ENCODE assay signal across 13 cellular contexts in genomic region chr7:81725496-81726117, GRCh38. TPM values are rescaled to one million over a fixed set of nuclear protein-coding genes. Genes with fewer than 3 reads are reported as not detected.
A peak's percentile ranks its signal among the peaks of the same experiment; 100 is the strongest.
DNase-seq lines count a peak whose midpoint lies in the region; TF ChIP-seq lines count a peak whose summit lies in the region.
"Had no signal": no experiment of that assay in that cellular context is flagged by ENCODE, and none has a peak within 500 bp of the region (broad histone marks: within the 10 kb centered on the region; RNA-seq: fewer than 3 reads in every experiment).

No MANE protein-coding gene starts in this region.

- CTCF ChIA-PET in activated CD4-positive, alpha-beta T cell treated with anti-CD3 and anti-CD28 coated beads, Interleukin-2, amount 10 ng/mL, durations not matched to agents 7 days and 5 days (lab: Charles Lee) = no interaction called here

- H3K36me3 ChIP-seq in SJSA1 = no peaks in the 10 kb centered on the region
- no peaks in the 10 kb centered on the region for H3K36me3 ChIP-seq in H7 (replicated peaks; ENCODE audit: control insufficient read depth, insufficient read depth, low read length)
- H3K36me3 ChIP-seq: ascending aorta, neural progenitor cell had no signal

- POLR2A ChIA-PET in activated CD4-positive, alpha-beta T cell treated with anti-CD3 and anti-CD28 coated beads, Interleukin-2, amount 10 ng/mL, durations not matched to agents 7 days and 5 days (lab: Charles Lee) = no interaction called here

- peak; percentile 55 for DNase-seq in GM04503 (ENCODE audit: low read depth)
- DNase-seq in SJSA1 (ENCODE audit: low read depth in 1 of 2, low spot score in 2 of 2) = peak; percentile 88 to 93
- DNase-seq in fibroblast of the aortic adventitia (ENCODE audit: low read depth) = peak; percentile 94
- peak; percentile 18 for DNase-seq in smooth muscle cell of the brain vasculature (ENCODE audit: low read depth, low spot score)
- no peak for DNase-seq in activated CD4-positive, alpha-beta T cell treated with anti-CD3 and anti-CD28 coated beads, Interleukin-2, amount 10 ng/mL, durations not matched to agents 7 days and 5 days
- no peak for DNase-seq in SW480 (ENCODE audit: low spot score)
- DNase-seq in H7 = no peak
- DNase-seq: DMS79, T-helper 9 cell had no signal

- no peaks in the 10 kb centered on the region for H3K27me3 Mint-ChIP-seq in activated CD4-positive, alpha-beta T cell treated with anti-CD3 and anti-CD28 coated beads, Interleukin-2, amount 10 ng/mL, durations not matched to agents 7 days and 5 days
- H3K27me3 Mint-ChIP-seq: stimulated activated memory B cell treated with anti-CD40 and anti-IgM and Interleukin-4, amounts not matched to agents 10 μg/mL and 1 μg/mL and 100 μg/mL, for 72 hours had no signal

- H3K9me3 Mint-ChIP-seq in activated CD4-positive, alpha-beta T cell treated with anti-CD3 and anti-CD28 coated beads, Interleukin-2, amount 10 ng/mL, durations not matched to agents 7 days and 5 days = no peaks in the 10 kb centered on the region
- H3K9me3 Mint-ChIP-seq: neural progenitor cell; stimulated activated memory B cell treated with anti-CD40 and anti-IgM and Interleukin-4, amounts not matched to agents 10 μg/mL and 1 μg/mL and 100 μg/mL, for 72 hours had no signal

- no peaks in the 10 kb centered on the region for H3K36me3 Mint-ChIP-seq in activated CD4-positive, alpha-beta T cell treated with anti-CD3 and anti-CD28 coated beads, Interleukin-2, amount 10 ng/mL, durations not matched to agents 7 days and 5 days (ENCODE audit: low read depth)
- H3K36me3 Mint-ChIP-seq: neural progenitor cell; stimulated activated memory B cell treated with anti-CD40 and anti-IgM and Interleukin-4, amounts not matched to agents 10 μg/mL and 1 μg/mL and 100 μg/mL, for 72 hours had no signal

- H3K4me1 Mint-ChIP-seq in activated CD4-positive, alpha-beta T cell treated with anti-CD3 and anti-CD28 coated beads, Interleukin-2, amount 10 ng/mL, durations not matched to agents 7 days and 5 days = no peaks in the 10 kb centered on the region
- H3K4me1 Mint-ChIP-seq: neural progenitor cell; stimulated activated memory B cell treated with anti-CD40 and anti-IgM and Interleukin-4, amounts not matched to agents 10 μg/mL and 1 μg/mL and 100 μg/mL, for 72 hours had no signal

- no peak for TF ChIP-seq CTCF in fibroblast of the aortic adventitia (IDR thresholded peaks at IDR 0.05; ENCODE audit: insufficient read depth, low read length)

- peak overlapping the region; percentile 92 for H3K27ac ChIP-seq in SJSA1
- H3K27ac ChIP-seq: ascending aorta, HL-60, neural progenitor cell had no signal

- H3K4me3 ChIP-seq in SJSA1 (no peak overlapping the region), fibroblast of the aortic adventitia (ENCODE audit: low read depth, low read length) (no peak overlapping the region), H7 (ENCODE audit: insufficient read depth, low read depth, low read length) (no peak overlapping the region)
- H3K4me3 ChIP-seq: ascending aorta, neural progenitor cell had no signal

- H3K4me3 Mint-ChIP-seq in activated CD4-positive, alpha-beta T cell treated with anti-CD3 and anti-CD28 coated beads, Interleukin-2, amount 10 ng/mL, durations not matched to agents 7 days and 5 days = no peak overlapping the region
- H3K4me3 Mint-ChIP-seq: neural progenitor cell; stimulated activated memory B cell treated with anti-CD40 and anti-IgM and Interleukin-4, amounts not matched to agents 10 μg/mL and 1 μg/mL and 100 μg/mL, for 72 hours had no signal

- no peaks in the 10 kb centered on the region for H3K27me3 ChIP-seq in SJSA1 (replicated peaks)
- no peaks in the 10 kb centered on the region for H3K27me3 ChIP-seq in H7 (ENCODE audit: control insufficient read depth, insufficient read depth, low read length)
- H3K27me3 ChIP-seq: ascending aorta, neural progenitor cell had no signal

- no peaks in the 10 kb centered on the region for H3K9me3 ChIP-seq in SJSA1 (replicated peaks)
- H3K9me3 ChIP-seq: ascending aorta had no signal

- H3K27ac Mint-ChIP-seq in activated CD4-positive, alpha-beta T cell treated with anti-CD3 and anti-CD28 coated beads, Interleukin-2, amount 10 ng/mL, durations not matched to agents 7 days and 5 days = no peak overlapping the region
- H3K27ac Mint-ChIP-seq: neural progenitor cell; stimulated activated memory B cell treated with anti-CD40 and anti-IgM and Interleukin-4, amounts not matched to agents 10 μg/mL and 1 μg/mL and 100 μg/mL, for 72 hours had no signal

- H3K4me1 ChIP-seq in SJSA1 (replicated peaks) = peaks cover 22% of the 10 kb centered on the region
- H3K4me1 ChIP-seq: ascending aorta, neural progenitor cell had no signal

RNA-seq across cellular contexts. Expression of gene HGF, which starts 44.2 kb away (rescaled TPM):
- total RNA-seq in SJSA1 (2014; rRNA removed; shearing (Covaris generic)) = 0.08 TPM in 1 of 2 replicates, not detected in the other
- 35.1 and 194 TPM in 2 replicates for total RNA-seq in fibroblast of the aortic adventitia (ENCODE audit: low replicate concordance)
- total RNA-seq in activated CD4-positive, alpha-beta T cell treated with anti-CD3 and anti-CD28 coated beads, Interleukin-2, amount 10 ng/mL, durations not matched to agents 7 days and 5 days = not detected
- total RNA-seq in H7 (2014; rRNA removed; shearing (Covaris generic)) = 1.1 TPM in 1 of 2 replicates, not detected in the other

Comparison
In these comparisons a context has a peak if more than half of its experiments do, and no peak if none do; other contexts are left out.
1. DNase-seq: peak in GM04503 (single experiment), SJSA1 (2 of 2), fibroblast of the aortic adventitia (single experiment) and smooth muscle cell of the brain vasculature (single experiment); none in activated CD4-positive, alpha-beta T cell treated with anti-CD3 and anti-CD28 coated beads, Interleukin-2, amount 10 ng/mL, durations not matched to agents 7 days and 5 days (single experiment), SW480 (single experiment) and H7 (single experiment).
2. RNA of gene HGF, which starts 44.2 kb away (total RNA-seq): 35.1 to 194 TPM in fibroblast of the aortic adventitia; 0.08 TPM in SJSA1, not detected in activated CD4-positive, alpha-beta T cell treated with anti-CD3 and anti-CD28 coated beads, Interleukin-2, amount 10 ng/mL, durations not matched to agents 7 days and 5 days and 1.1 TPM in H7; every median in the first group is over 10 times any median in the second.